In the genomic region with DNA sequence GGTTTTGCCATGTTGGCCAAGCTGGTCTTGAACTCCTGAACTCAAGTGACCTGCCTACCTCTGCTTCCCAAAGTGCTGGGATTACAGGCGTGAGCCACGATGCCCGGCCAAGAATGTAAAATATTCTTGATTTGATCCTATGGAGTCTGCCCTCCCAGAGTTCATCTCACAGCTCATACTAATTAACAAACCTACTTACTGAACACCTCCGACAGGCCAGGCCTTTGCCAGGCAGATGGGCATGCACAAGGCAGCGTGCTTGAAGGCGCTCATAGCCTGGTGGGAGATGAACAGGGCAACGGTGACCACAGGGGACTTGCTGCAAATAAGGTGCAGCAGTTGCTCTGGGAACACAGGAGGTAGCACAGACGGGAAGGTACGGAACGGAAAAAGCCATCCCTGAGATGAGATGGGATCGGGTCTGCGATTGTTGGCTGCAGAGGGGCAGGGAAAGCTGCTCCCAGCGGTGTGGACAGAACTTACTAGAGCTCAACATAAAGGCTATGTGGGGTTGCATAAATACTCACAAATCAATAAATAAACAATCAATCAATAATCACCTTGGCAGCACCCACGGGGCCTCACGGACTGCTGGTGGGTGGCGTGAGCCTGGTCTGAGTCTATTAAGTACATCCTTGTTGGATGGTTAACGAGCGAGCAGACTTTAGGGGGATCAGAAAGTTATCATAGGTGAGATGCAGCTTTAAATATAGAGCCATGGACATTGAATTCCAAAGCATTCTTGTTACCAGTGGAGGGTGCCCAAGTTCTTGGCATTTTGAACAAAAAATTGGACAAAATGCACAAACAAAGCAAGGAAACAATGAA, we compare ENCODE assay signal across 2 cellular contexts.
A peak's percentile ranks its signal among the peaks of the same experiment; 100 is the strongest.
TF ChIP-seq lines count a peak whose summit lies in the region.

No MANE protein-coding gene starts in this region.

TF ChIP-seq in A549, 52 proteins besides CTCF, POLR2A, EP300 and RAD21:
- TF ChIP-seq, protein P1, sequence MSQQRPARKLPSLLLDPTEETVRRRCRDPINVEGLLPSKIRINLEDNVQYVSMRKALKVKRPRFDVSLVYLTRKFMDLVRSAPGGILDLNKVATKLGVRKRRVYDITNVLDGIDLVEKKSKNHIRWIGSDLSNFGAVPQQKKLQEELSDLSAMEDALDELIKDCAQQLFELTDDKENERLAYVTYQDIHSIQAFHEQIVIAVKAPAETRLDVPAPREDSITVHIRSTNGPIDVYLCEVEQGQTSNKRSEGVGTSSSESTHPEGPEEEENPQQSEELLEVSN (IDR thresholded peaks at IDR 0.05; ENCODE audit: borderline replicate concordance, low read depth): no peak
- TF ChIP-seq SMC3 (IDR thresholded peaks at IDR 0.05) (no peak), CEBPB (IDR thresholded peaks at IDR 0.05) (no peak), MAZ (IDR thresholded peaks at IDR 0.05; ENCODE audit: borderline replicate concordance, low read depth, low read length) (no peak), FOSL2 (IDR thresholded peaks at IDR 0.05) (no peak), FOSL2 (CRISPR knock-in tag; IDR thresholded peaks at IDR 0.05) (no peak), CHD4 (IDR thresholded peaks at IDR 0.05; ENCODE audit: borderline replicate concordance) (no peak), PHF8 (IDR thresholded peaks at IDR 0.05; ENCODE audit: borderline replicate concordance, low read depth) (no peak), HDAC2 (IDR thresholded peaks at IDR 0.05) (no peak), HOXA7 (CRISPR knock-in tag; IDR thresholded peaks at IDR 0.05) (no peak), JUNB (IDR thresholded peaks at IDR 0.05) (no peak), NPAS2 (CRISPR knock-in tag; IDR thresholded peaks at IDR 0.05; ENCODE audit: borderline replicate concordance) (no peak), MAFK (IDR thresholded peaks at IDR 0.05; ENCODE audit: partially characterized antibody) (no peak), POLR2AphosphoS2 (conservative IDR thresholded peaks at IDR 0.05; ENCODE audit: low read length) (no peak), BHLHE40 (IDR thresholded peaks at IDR 0.05; ENCODE audit: low read depth, low read length) (no peak), RNF2 (IDR thresholded peaks at IDR 0.05; ENCODE audit: borderline replicate concordance, low read depth) (no peak)
- TF ChIP-seq, protein P2, sequence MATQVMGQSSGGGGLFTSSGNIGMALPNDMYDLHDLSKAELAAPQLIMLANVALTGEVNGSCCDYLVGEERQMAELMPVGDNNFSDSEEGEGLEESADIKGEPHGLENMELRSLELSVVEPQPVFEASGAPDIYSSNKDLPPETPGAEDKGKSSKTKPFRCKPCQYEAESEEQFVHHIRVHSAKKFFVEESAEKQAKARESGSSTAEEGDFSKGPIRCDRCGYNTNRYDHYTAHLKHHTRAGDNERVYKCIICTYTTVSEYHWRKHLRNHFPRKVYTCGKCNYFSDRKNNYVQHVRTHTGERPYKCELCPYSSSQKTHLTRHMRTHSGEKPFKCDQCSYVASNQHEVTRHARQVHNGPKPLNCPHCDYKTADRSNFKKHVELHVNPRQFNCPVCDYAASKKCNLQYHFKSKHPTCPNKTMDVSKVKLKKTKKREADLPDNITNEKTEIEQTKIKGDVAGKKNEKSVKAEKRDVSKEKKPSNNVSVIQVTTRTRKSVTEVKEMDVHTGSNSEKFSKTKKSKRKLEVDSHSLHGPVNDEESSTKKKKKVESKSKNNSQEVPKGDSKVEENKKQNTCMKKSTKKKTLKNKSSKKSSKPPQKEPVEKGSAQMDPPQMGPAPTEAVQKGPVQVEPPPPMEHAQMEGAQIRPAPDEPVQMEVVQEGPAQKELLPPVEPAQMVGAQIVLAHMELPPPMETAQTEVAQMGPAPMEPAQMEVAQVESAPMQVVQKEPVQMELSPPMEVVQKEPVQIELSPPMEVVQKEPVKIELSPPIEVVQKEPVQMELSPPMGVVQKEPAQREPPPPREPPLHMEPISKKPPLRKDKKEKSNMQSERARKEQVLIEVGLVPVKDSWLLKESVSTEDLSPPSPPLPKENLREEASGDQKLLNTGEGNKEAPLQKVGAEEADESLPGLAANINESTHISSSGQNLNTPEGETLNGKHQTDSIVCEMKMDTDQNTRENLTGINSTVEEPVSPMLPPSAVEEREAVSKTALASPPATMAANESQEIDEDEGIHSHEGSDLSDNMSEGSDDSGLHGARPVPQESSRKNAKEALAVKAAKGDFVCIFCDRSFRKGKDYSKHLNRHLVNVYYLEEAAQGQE (IDR thresholded peaks at IDR 0.05): no peak
- TF ChIP-seq, protein P3, sequence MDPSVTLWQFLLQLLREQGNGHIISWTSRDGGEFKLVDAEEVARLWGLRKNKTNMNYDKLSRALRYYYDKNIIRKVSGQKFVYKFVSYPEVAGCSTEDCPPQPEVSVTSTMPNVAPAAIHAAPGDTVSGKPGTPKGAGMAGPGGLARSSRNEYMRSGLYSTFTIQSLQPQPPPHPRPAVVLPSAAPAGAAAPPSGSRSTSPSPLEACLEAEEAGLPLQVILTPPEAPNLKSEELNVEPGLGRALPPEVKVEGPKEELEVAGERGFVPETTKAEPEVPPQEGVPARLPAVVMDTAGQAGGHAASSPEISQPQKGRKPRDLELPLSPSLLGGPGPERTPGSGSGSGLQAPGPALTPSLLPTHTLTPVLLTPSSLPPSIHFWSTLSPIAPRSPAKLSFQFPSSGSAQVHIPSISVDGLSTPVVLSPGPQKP (IDR thresholded peaks at IDR 0.05; ENCODE audit: low read depth, low read length): no peak
- TF ChIP-seq, protein P4, sequence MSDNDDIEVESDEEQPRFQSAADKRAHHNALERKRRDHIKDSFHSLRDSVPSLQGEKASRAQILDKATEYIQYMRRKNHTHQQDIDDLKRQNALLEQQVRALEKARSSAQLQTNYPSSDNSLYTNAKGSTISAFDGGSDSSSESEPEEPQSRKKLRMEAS (IDR thresholded peaks at IDR 0.05): no peak
TF ChIP-seq in A549: peak in this region for 0.

TF ChIP-seq in H1, 55 proteins besides CTCF, POLR2A, EP300 and RAD21:
- TF ChIP-seq, protein P1 (IDR thresholded peaks at IDR 0.05): no peak
- TF ChIP-seq ASH2L (IDR thresholded peaks at IDR 0.05; ENCODE audit: low read length) (peak; percentile 48), BACH1 (IDR thresholded peaks at IDR 0.05; ENCODE audit: low read length) (no peak)
